In genomic region chr11:117229411-117229810, GRCh38 we compare ENCODE assay signal across 15 cellular contexts. TPM values are rescaled to one million over a fixed set of nuclear protein-coding genes. Genes with fewer than 3 reads are reported as not detected.
A peak's percentile ranks its signal among the peaks of the same experiment; 100 is the strongest.
DNase-seq lines count a peak whose midpoint lies in the region; ATAC-seq and TF ChIP-seq lines count a peak whose summit lies in the region.
"Had no signal": no experiment of that assay in that cellular context is flagged by ENCODE, and none has a peak within 500 bp of the region (broad histone marks: within the 10 kb centered on the region; RNA-seq: fewer than 3 reads in every experiment).

No MANE protein-coding gene starts in this region.

- H4K8ac ChIP-seq in neuronal stem cell (ENCODE audit: low read depth, low read length), result no peak overlapping the region

- H2BK15ac ChIP-seq in neuronal stem cell (ENCODE audit: low read length), result no peak overlapping the region

- H3K9me3 ChIP-seq in OCI-LY7 (ENCODE audit: low read length), result no peaks in the 10 kb centered on the region
- H3K9me3 ChIP-seq in neuronal stem cell (replicated peaks in 1 of 2; ENCODE audit: control insufficient read depth in 2 of 2, insufficient read depth in 1 of 2, low read depth in 1 of 2, low read length in 2 of 2), result no peaks in the 10 kb centered on the region
- H3K9me3 ChIP-seq: thoracic aorta had no signal

- H3K27ac Mint-ChIP-seq in activated CD8-positive, alpha-beta memory T cell treated with anti-CD3 and anti-CD28 coated beads, Interleukin-2, amount 10 ng/mL, durations not matched to agents 7 days and 5 days, result peak overlapping the region; percentile 95
- peak overlapping the region in 1 of 5 experiments; percentile 48 for H3K27ac Mint-ChIP-seq in brain

- peaks cover 49% of the 10 kb centered on the region for H3K36me3 ChIP-seq in OCI-LY7 (ENCODE audit: insufficient read depth, low read length)
- peaks cover 17 to 42% of the 10 kb centered on the region in 2 donors for H3K36me3 ChIP-seq in neuronal stem cell (replicated peaks in 1 of 2; ENCODE audit: control insufficient read depth in 2 of 2, insufficient read depth in 2 of 2, low read length in 2 of 2)

- no peak overlapping the region for H2BK5ac ChIP-seq in neuronal stem cell (ENCODE audit: low read length)

- intact Hi-C loops in OCI-LY7 (cut with micrococcal nuclease; ENCODE audit: unreplicated experiment), result no loop called here

- WGBS in neuronal stem cell (ENCODE audit: extremely low coverage in 2 of 2, insufficient read length in 2 of 2, insufficient replicate concordance in 1 of 2), 2 donors, result no CpG with 5 or more reads among the region's 12 CpGs

- no peak for TF ChIP-seq CTCF in OCI-LY7 (conservative IDR thresholded peaks at IDR 0.05; ENCODE audit: low read length)
- TF ChIP-seq CTCF in brain (conservative IDR thresholded peaks at IDR 0.05), result no peak

- H3K9me2 ChIP-seq in OCI-LY7 (ENCODE audit: insufficient read depth, low read length), result no peaks in the 10 kb centered on the region

- H3K4me1 ChIP-seq in OCI-LY7 (ENCODE audit: insufficient read depth, low read length, poor library complexity, severe bottlenecking) (peaks cover 36% of the 10 kb centered on the region), neuronal stem cell (ENCODE audit: control insufficient read depth in 2 of 2, insufficient read depth in 1 of 2, low read depth in 1 of 2, low read length in 2 of 2) (peaks cover 2 to 6% of the 10 kb centered on the region in 2 donors)

- H4K20me1 ChIP-seq in OCI-LY7 (ENCODE audit: insufficient read depth, low read length), result no peaks in the 10 kb centered on the region

- CTCF ChIA-PET in activated CD8-positive, alpha-beta memory T cell treated with anti-CD3 and anti-CD28 coated beads, Interleukin-2, amount 10 ng/mL, durations not matched to agents 7 days and 5 days (lab: Charles Lee), result interaction anchor here (1.0 to 7.6 kb wide), 10 partner anchors 18 to 442 kb away, joined by 3 to 108 read pairs (median 5); partner anchors contain the start of genes PAFAH1B2, SIDT2, SIK3 and ZPR1
- CTCF ChIA-PET in OCI-LY7 (lab: Charles Lee; ENCODE audit: unreplicated experiment), result no interaction called here

- no peak overlapping the region for H2AK5ac ChIP-seq in neuronal stem cell (ENCODE audit: low read depth, low read length)

- H4K91ac ChIP-seq in neuronal stem cell (ENCODE audit: low read depth, low read length, poor library complexity), result no peak overlapping the region

- H3K4me1 Mint-ChIP-seq in activated CD8-positive, alpha-beta memory T cell treated with anti-CD3 and anti-CD28 coated beads, Interleukin-2, amount 10 ng/mL, durations not matched to agents 7 days and 5 days, result peaks cover 46% of the 10 kb centered on the region
- peaks cover 39% of the 10 kb centered on the region for H3K4me1 Mint-ChIP-seq in brain

- no peak overlapping the region for H3K14ac ChIP-seq in neuronal stem cell (ENCODE audit: low read length)

- H3K79me2 ChIP-seq in OCI-LY7 (ENCODE audit: insufficient read depth, low read depth, low read length), result peaks cover 37% of the 10 kb centered on the region

- no peak for ATAC-seq in activated CD8-positive, alpha-beta memory T cell treated with anti-CD3 and anti-CD28 coated beads, Interleukin-2, amount 10 ng/mL, durations not matched to agents 7 days and 5 days
- no peak for ATAC-seq in HG03354 (IDR thresholded peaks at IDR 0.05; ENCODE audit: poor library complexity, severe bottlenecking, unreplicated experiment)

- H2BK12ac ChIP-seq in neuronal stem cell (ENCODE audit: low read length), result no peak overlapping the region

- H3K27me3 Mint-ChIP-seq in activated CD8-positive, alpha-beta memory T cell treated with anti-CD3 and anti-CD28 coated beads, Interleukin-2, amount 10 ng/mL, durations not matched to agents 7 days and 5 days, result no peaks in the 10 kb centered on the region
- H3K27me3 Mint-ChIP-seq in brain, result peaks cover 11% of the 10 kb centered on the region

- peak overlapping the region; percentile 99 for H3K4me3 ChIP-seq in OCI-LY7 (ENCODE audit: low read depth, low read length, poor library complexity, severe bottlenecking)
- no peak overlapping the region for H3K4me3 ChIP-seq in neuronal stem cell (ENCODE audit: low read length in 2 of 2)
- H3K4me3 ChIP-seq: thoracic aorta had no signal

- peaks cover 4% of the 10 kb centered on the region for H3K79me1 ChIP-seq in neuronal stem cell (ENCODE audit: low read depth, low read length)

- no peaks in the 10 kb centered on the region for H3K27me3 ChIP-seq in neuronal stem cell (ENCODE audit: control insufficient read depth in 3 of 3, insufficient read depth in 3 of 3, low read depth in 1 of 3, low read length in 3 of 3)

- H2BK120ac ChIP-seq in neuronal stem cell (ENCODE audit: low read depth, low read length), result no peak overlapping the region

- peaks cover 28% of the 10 kb centered on the region for H3K36me3 Mint-ChIP-seq in activated CD8-positive, alpha-beta memory T cell treated with anti-CD3 and anti-CD28 coated beads, Interleukin-2, amount 10 ng/mL, durations not matched to agents 7 days and 5 days
- H3K36me3 Mint-ChIP-seq in brain, result peaks cover 28% of the 10 kb centered on the region

- H3K18ac ChIP-seq in neuronal stem cell (ENCODE audit: low read length), result peak overlapping the region; percentile 58

- H3K27ac ChIP-seq in OCI-LY7 (ENCODE audit: low read depth, low read length, poor library complexity, severe bottlenecking), result peak overlapping the region; percentile 84
- H3K27ac ChIP-seq in neuronal stem cell (replicated peaks; ENCODE audit: low read length), result no peak overlapping the region
- H3K27ac ChIP-seq: HL-60, thoracic aorta had no signal

- H3K4me3 Mint-ChIP-seq in activated CD8-positive, alpha-beta memory T cell treated with anti-CD3 and anti-CD28 coated beads, Interleukin-2, amount 10 ng/mL, durations not matched to agents 7 days and 5 days, result no peak overlapping the region
- peak overlapping the region; percentile 60 to 100 (median 95) for H3K4me3 Mint-ChIP-seq in brain

- no peak overlapping the region for H3K9ac ChIP-seq in neuronal stem cell (ENCODE audit: low read depth, low read length, poor library complexity)

- no peak for DNase-seq in activated CD8-positive, alpha-beta memory T cell treated with anti-CD3 and anti-CD28 coated beads, Interleukin-2, amount 10 ng/mL, durations not matched to agents 7 days and 5 days
- no peak for DNase-seq in activated CD8-positive, alpha-beta memory T cell treated with anti-CD3 and anti-CD28 coated beads, Interleukin-2, amount 50 U/mL, for 4 hours
- DNase-seq in OCI-LY7 (ENCODE audit: low spot score) (no peak), neuronal stem cell (ENCODE audit: low spot score) (no peak), NCI-H1436 treated with DMSO at 0.1 percent for 48 hours (lab: John Stamatoyannopoulos, UW) (no peak), NCI-H2227 (lab: John Stamatoyannopoulos, UW; ENCODE audit: unreplicated experiment) (no peak)
- DNase-seq: ACHN, H9, mesendoderm, NCI-H1930, NCI-H526 treated with DMSO at 0.1 percent for 48 hours had no signal

- H3K4me2 ChIP-seq in OCI-LY7 (ENCODE audit: low read length) (peak overlapping the region; percentile 90), neuronal stem cell (ENCODE audit: insufficient read depth, low read length, poor library complexity, severe bottlenecking) (no peak overlapping the region)

- peak overlapping the region; percentile 38 for H3K23ac ChIP-seq in neuronal stem cell (ENCODE audit: low read depth, low read length, poor library complexity)

- no peak overlapping the region for H2AFZ ChIP-seq in OCI-LY7 (ENCODE audit: low read length)
- no peak overlapping the region for H2AFZ ChIP-seq in neuronal stem cell (ENCODE audit: low read length)

- no peak overlapping the region for H3K4ac ChIP-seq in neuronal stem cell (ENCODE audit: low read length)

- no peaks in the 10 kb centered on the region for H3K9me3 Mint-ChIP-seq in activated CD8-positive, alpha-beta memory T cell treated with anti-CD3 and anti-CD28 coated beads, Interleukin-2, amount 10 ng/mL, durations not matched to agents 7 days and 5 days (ENCODE audit: low read depth)
- H3K9me3 Mint-ChIP-seq in brain, result no peaks in the 10 kb centered on the region
- H3K9me3 Mint-ChIP-seq: H9 had no signal

- BruUV-seq in OCI-LY7 (replicated peaks; lab: Mats Ljungman, UMichigan), result no TSS peak

- POLR2A ChIA-PET in OCI-LY7 (lab: Charles Lee), result interaction anchor here (3.3 kb wide), 1 partner anchor 50 kb away, joined by 30 read pairs; the partner anchor contains the start of gene SIDT2

RNA-seq across cellular contexts. Expression of gene PCSK7, which starts 2.5 kb away (rescaled TPM):
- total RNA-seq in activated CD8-positive, alpha-beta memory T cell treated with anti-CD3 and anti-CD28 coated beads, Interleukin-2, amount 10 ng/mL, durations not matched to agents 7 days and 5 days, result 100 to 1,000 TPM; 121 to 140 TPM
- total RNA-seq in OCI-LY7 (2014; rRNA removed; shearing (Covaris generic)), result 44.1 and 45.4 TPM in 2 replicates
- total RNA-seq in OCI-LY7 (2022), result 91.2 and 104 TPM in 2 replicates
- 20.5 TPM for polyA plus RNA-seq in brain (ENCODE audit: insufficient read depth, low read depth, low replicate concordance)
- 12.7 TPM for polyA plus RNA-seq in neuronal stem cell (2013, experiment 1 of 2)
- polyA plus RNA-seq in neuronal stem cell (2013, experiment 2 of 2), result 12.2 TPM

RNA-seq across cellular contexts. Expression of gene RNF214, which starts 3.1 kb away (rescaled TPM):
- 10 to 100 TPM; 18.5 to 20.5 TPM for total RNA-seq in activated CD8-positive, alpha-beta memory T cell treated with anti-CD3 and anti-CD28 coated beads, Interleukin-2, amount 10 ng/mL, durations not matched to agents 7 days and 5 days
- total RNA-seq in OCI-LY7 (2014; rRNA removed; shearing (Covaris generic)), result 10.9 and 11.2 TPM in 2 replicates
- 30.2 and 31.4 TPM in 2 replicates for total RNA-seq in OCI-LY7 (2022)
- polyA plus RNA-seq in brain (ENCODE audit: insufficient read depth, low read depth, low replicate concordance), result 20.7 TPM
- 20.9 TPM for polyA plus RNA-seq in neuronal stem cell (2013, experiment 1 of 2)
- 21.5 TPM for polyA plus RNA-seq in neuronal stem cell (2013, experiment 2 of 2)

RNA-seq across cellular contexts. Expression of gene TAGLN, which starts 30.2 kb away (rescaled TPM):
- 1 to 10 TPM; 2.3 to 2.7 TPM for total RNA-seq in activated CD8-positive, alpha-beta memory T cell treated with anti-CD3 and anti-CD28 coated beads, Interleukin-2, amount 10 ng/mL, durations not matched to agents 7 days and 5 days
- total RNA-seq in OCI-LY7 (2014; rRNA removed; shearing (Covaris generic)), result 7.4 and 8.4 TPM in 2 replicates
- 5.4 and 6.4 TPM in 2 replicates for total RNA-seq in OCI-LY7 (2022)
- 122 TPM for polyA plus RNA-seq in brain (ENCODE audit: insufficient read depth, low read depth, low replicate concordance)
- polyA plus RNA-seq in neuronal stem cell (2013, experiment 1 of 2), result 159 TPM
- 154 TPM for polyA plus RNA-seq in neuronal stem cell (2013, experiment 2 of 2)

RNA-seq across cellular contexts. Expression of gene SIDT2, which starts 50.9 kb away (rescaled TPM):
- total RNA-seq in activated CD8-positive, alpha-beta memory T cell treated with anti-CD3 and anti-CD28 coated beads, Interleukin-2, amount 10 ng/mL, durations not matched to agents 7 days and 5 days, result 10 to 100 TPM; 18.9 to 21.3 TPM
- 18.3 and 18.6 TPM in 2 replicates for total RNA-seq in OCI-LY7 (2014; rRNA removed; shearing (Covaris generic))
- 30.6 and 37.7 TPM in 2 replicates for total RNA-seq in OCI-LY7 (2022)
- polyA plus RNA-seq in brain (ENCODE audit: insufficient read depth, low read depth, low replicate concordance), result 22.4 TPM
- polyA plus RNA-seq in neuronal stem cell (2013, experiment 1 of 2), result 16.9 TPM
- 17.7 TPM for polyA plus RNA-seq in neuronal stem cell (2013, experiment 2 of 2)
